ENCODE assay signal across 19 cellular contexts in the genomic region with DNA sequence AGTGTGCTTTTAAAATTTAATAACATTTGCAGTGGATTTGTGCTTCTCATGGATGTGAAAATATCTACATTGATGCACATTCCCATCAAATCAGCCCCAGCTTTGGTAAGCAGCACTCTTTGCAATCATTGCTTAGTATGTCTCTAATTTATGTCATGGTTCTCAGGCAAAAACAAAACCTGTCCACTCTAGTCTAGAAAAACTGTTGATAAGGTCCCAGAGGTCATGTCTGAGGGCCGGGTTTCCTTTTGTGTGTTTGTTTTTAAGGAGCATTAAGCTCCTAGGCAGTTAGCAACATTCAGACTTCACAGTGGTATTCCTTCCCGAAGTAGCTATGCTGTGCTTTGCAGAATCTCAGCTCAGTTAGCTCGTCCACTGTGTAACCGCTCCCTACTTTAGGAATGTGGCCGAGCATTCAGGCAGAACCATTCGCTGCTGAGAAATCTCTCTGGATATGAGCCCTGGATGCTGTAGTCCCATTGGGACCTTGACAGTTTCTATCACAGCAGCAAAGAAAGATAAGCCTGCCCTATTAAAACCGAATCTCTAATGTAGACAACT. TPM values are rescaled to one million over a fixed set of nuclear protein-coding genes. Genes with fewer than 3 reads are reported as not detected.
DNase-seq lines count a peak whose midpoint lies in the region; ATAC-seq lines count a peak whose summit lies in the region.
"Had no signal": no experiment of that assay in that cellular context is flagged by ENCODE, and none has a peak within 500 bp of the region (broad histone marks: within the 10 kb centered on the region; RNA-seq: fewer than 3 reads in every experiment).

No MANE protein-coding gene starts in this region.

- 53 to 58% methylated on average over 7 of the region's 7 CpGs for WGBS in ectodermal cell, 2 experiments

- H3K27ac ChIP-seq in BLaER1 treated with 17β-estradiol and CSF1 and Interleukin-3, amounts not matched to agents 10 nM and 100 nM, result peak overlapping the region in 6 of 11 experiments; percentile 1 to 97 (median 57); a peak in 9 of 22 replicates
- H3K27ac ChIP-seq in ectodermal cell (ENCODE audit: insufficient read depth, low read depth, low read length, poor library complexity, severe bottlenecking), result peak overlapping the region; percentile 69
- H3K27ac ChIP-seq: A549 had no signal

- no peak for ATAC-seq in activated naive CD4-positive, alpha-beta T cell treated with anti-CD3 and anti-CD28 coated beads, Interleukin-2, amount 50 U/mL, for 72 hours
- ATAC-seq in sciatic nerve, result no peak
- ATAC-seq: A549, GM12878 had no signal

- H3K9me3 ChIP-seq in BLaER1 treated with 17β-estradiol and CSF1 and Interleukin-3, amounts not matched to agents 10 nM and 100 nM (replicated peaks in 1 of 11), result no peaks in the 10 kb centered on the region
- H3K9me3 ChIP-seq in ectodermal cell (ENCODE audit: control insufficient read depth, low read length), result no peaks in the 10 kb centered on the region
- H3K9me3 ChIP-seq: A549, HAP-1, MG63 had no signal

- no peaks in the 10 kb centered on the region for H3K36me3 Mint-ChIP-seq in activated naive CD4-positive, alpha-beta T cell treated with anti-CD3 and anti-CD28 coated beads, Interleukin-2, amount 50 U/mL, for 72 hours
- H3K36me3 Mint-ChIP-seq: CD4-positive, CD25-positive, alpha-beta regulatory T cell had no signal

- H3K9ac ChIP-seq in BLaER1 treated with 17β-estradiol and CSF1 and Interleukin-3, amounts not matched to agents 10 nM and 100 nM, result peak overlapping the region in 5 of 11 experiments; percentile 4 to 97 (median 94); a peak in 8 of 22 replicates

- H3K27ac Mint-ChIP-seq in activated naive CD4-positive, alpha-beta T cell treated with anti-CD3 and anti-CD28 coated beads, Interleukin-2, amount 50 U/mL, for 72 hours, result no peak overlapping the region
- H3K27ac Mint-ChIP-seq: CD4-positive, CD25-positive, alpha-beta regulatory T cell had no signal

- intact Hi-C loops in sciatic nerve (cut with DNase I) (no loop called here), posterior cingulate gyrus (cut with DNase I) (loop anchor here (5.0 kb wide), 1 partner anchor 41 kb away; no protein-coding TSS in a partner anchor)

- peaks cover 43 to 89% (median 80%) of the 10 kb centered on the region in 10 experiments for H3K4me1 ChIP-seq in BLaER1 treated with 17β-estradiol and CSF1 and Interleukin-3, amounts not matched to agents 10 nM and 100 nM
- H3K4me1 ChIP-seq in ectodermal cell (ENCODE audit: control insufficient read depth, insufficient read depth, low read length), result peaks cover 38% of the 10 kb centered on the region
- H3K4me1 ChIP-seq: HAP-1 had no signal

- DNase-seq in islet precursor cell, result peak; percentile 67
- peak; percentile 74 for DNase-seq in renal cortical epithelial cell (ENCODE audit: low read depth)
- DNase-seq in activated naive CD4-positive, alpha-beta T cell treated with anti-CD3 and anti-CD28 coated beads, Interleukin-2, amount 50 U/mL, for 72 hours (ENCODE audit: low spot score in 2 of 2), result no peak
- DNase-seq in NCI-H2029 (lab: John Stamatoyannopoulos, UW), result no peak
- no peak for DNase-seq in sciatic nerve (ENCODE audit: low spot score)
- no peak for DNase-seq in posterior cingulate gyrus
- DNase-seq: CD4-positive, CD25-positive, alpha-beta regulatory T cell; MG63; NCI-H1105; NCI-H1930; NCI-H524; NK-92 treated with Interleukin-12 subunit alpha and Interleukin-12 subunit beta, amount 100 ng/mL, for 24 hours; OCI-M1 had no signal

- peaks cover 0 to 50% (median 40%) of the 10 kb centered on the region in 11 experiments; a peak in 14 of 22 replicates for H3K36me3 ChIP-seq in BLaER1 treated with 17β-estradiol and CSF1 and Interleukin-3, amounts not matched to agents 10 nM and 100 nM
- H3K36me3 ChIP-seq in ectodermal cell (ENCODE audit: control insufficient read depth, insufficient read depth, low read length), result no peaks in the 10 kb centered on the region
- H3K36me3 ChIP-seq: HAP-1, MG63 had no signal

- peak overlapping the region in 9 of 11 experiments; percentile 77 to 100 (median 90); a peak in 19 of 22 replicates for H3K4me2 ChIP-seq in BLaER1 treated with 17β-estradiol and CSF1 and Interleukin-3, amounts not matched to agents 10 nM and 100 nM
- H3K4me2 ChIP-seq: A549 had no signal

- H4K20me1 ChIP-seq in BLaER1 treated with 17β-estradiol and CSF1 and Interleukin-3, amounts not matched to agents 10 nM and 100 nM, result peaks cover 0 to 9% (median 0%) of the 10 kb centered on the region in 11 experiments; a peak in 2 of 22 replicates

- peak overlapping the region in 3 of 10 experiments; percentile 19 to 98 (median 77); a peak in 2 of 20 replicates for H3K4me3 ChIP-seq in BLaER1 treated with 17β-estradiol and CSF1 and Interleukin-3, amounts not matched to agents 10 nM and 100 nM
- no peak overlapping the region for H3K4me3 ChIP-seq in ectodermal cell (ENCODE audit: insufficient read depth, low read depth, low read length)
- H3K4me3 ChIP-seq: A549, GM12878, HAP-1, MG63 had no signal

- H3K27me3 ChIP-seq in BLaER1 treated with 17β-estradiol and CSF1 and Interleukin-3, amounts not matched to agents 10 nM and 100 nM, result peaks cover 32 to 46% (median 35%) of the 10 kb centered on the region in 11 experiments; a peak in 21 of 22 replicates
- peaks cover 36% of the 10 kb centered on the region for H3K27me3 ChIP-seq in ectodermal cell (ENCODE audit: control insufficient read depth, insufficient read depth, low read length, poor library complexity, severe bottlenecking)

- no peaks in the 10 kb centered on the region for H3K9me3 Mint-ChIP-seq in activated naive CD4-positive, alpha-beta T cell treated with anti-CD3 and anti-CD28 coated beads, Interleukin-2, amount 50 U/mL, for 72 hours

RNA-seq across cellular contexts. Expression of a gene that starts 4.0 kb away (rescaled TPM):
- polyA plus RNA-seq in ectodermal cell (2013, experiment 1 of 4), result 1.2 TPM
- 3.3 TPM for polyA plus RNA-seq in ectodermal cell (2013, experiment 2 of 4)
- polyA plus RNA-seq in ectodermal cell (2013, experiment 3 of 4), result 1.6 TPM
- 4.0 TPM for polyA plus RNA-seq in ectodermal cell (2013, experiment 4 of 4)
- total RNA-seq in renal cortical epithelial cell (not detected in 2 replicates), sciatic nerve (1.4 TPM)
- total RNA-seq in activated naive CD4-positive, alpha-beta T cell treated with anti-CD3 and anti-CD28 coated beads, Interleukin-2, amount 50 U/mL, for 72 hours, result not detected
- total RNA-seq: CD4-positive, CD25-positive, alpha-beta regulatory T cell; G401; GM12878 had no signal
- polyA plus RNA-seq: A549; CD4-positive, CD25-positive, alpha-beta regulatory T cell; GM12878 had no signal

RNA-seq across cellular contexts. Expression of a gene that starts 43.1 kb away (rescaled TPM):
- polyA plus RNA-seq in ectodermal cell (2013, experiment 1 of 4), result 158 TPM
- 160 TPM for polyA plus RNA-seq in ectodermal cell (2013, experiment 2 of 4)
- polyA plus RNA-seq in ectodermal cell (2013, experiment 3 of 4), result 92.5 TPM
- polyA plus RNA-seq in ectodermal cell (2013, experiment 4 of 4), result 101 TPM
- total RNA-seq in renal cortical epithelial cell (467 and 835 TPM in 2 replicates), sciatic nerve (162 TPM)
- total RNA-seq in activated naive CD4-positive, alpha-beta T cell treated with anti-CD3 and anti-CD28 coated beads, Interleukin-2, amount 50 U/mL, for 72 hours, result 100 to 1,000 TPM; 125 to 133 TPM

Comparison
In these comparisons a context has a peak if more than half of its experiments do, and no peak if none do; other contexts are left out.
1. DNase-seq: peak in islet precursor cell (single experiment) and renal cortical epithelial cell (single experiment); none in activated naive CD4-positive, alpha-beta T cell treated with anti-CD3 and anti-CD28 coated beads, Interleukin-2, amount 50 U/mL, for 72 hours (0 of 2), NCI-H2029 (single experiment), sciatic nerve (single experiment) and posterior cingulate gyrus (0 of 10).